In the genomic region with DNA sequence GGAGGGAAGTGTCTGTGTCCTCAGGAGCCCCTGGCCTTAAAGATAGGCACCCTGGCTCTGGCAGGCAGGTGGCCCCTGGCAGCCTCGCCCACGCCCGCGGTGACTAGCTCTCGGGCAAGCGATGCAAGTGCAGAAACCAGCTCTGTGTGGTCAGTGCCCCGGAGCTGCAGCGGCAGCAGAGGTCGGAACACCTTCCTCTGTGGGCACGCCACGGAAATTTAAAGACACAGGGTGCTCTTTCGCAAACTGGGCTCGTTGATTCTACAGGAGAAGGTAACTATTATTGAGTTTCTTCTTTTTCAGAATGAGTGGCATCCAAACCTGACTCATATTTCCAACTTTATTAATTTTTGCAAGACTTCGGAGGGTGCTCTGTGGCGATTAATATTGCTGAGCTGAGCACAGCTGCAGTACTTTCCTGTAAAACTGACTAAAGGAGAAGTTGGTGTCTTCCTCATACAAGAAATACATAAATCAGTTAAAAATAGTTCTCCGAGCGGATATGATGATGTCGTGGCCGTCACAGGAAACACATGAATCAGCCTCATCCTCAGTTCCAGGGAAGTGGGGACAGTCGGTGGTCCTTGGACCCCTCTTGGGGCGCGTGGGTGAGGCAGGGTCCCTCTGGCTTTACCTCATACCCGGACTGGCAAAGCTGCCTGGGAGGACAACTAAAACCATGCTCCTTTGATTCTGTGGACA, we compare ENCODE assay signal across 8 cellular contexts.
DNase-seq lines count a peak whose midpoint lies in the region; ATAC-seq and TF ChIP-seq lines count a peak whose summit lies in the region.

No MANE protein-coding gene starts in this region.

- ATAC-seq in naive B cell (ENCODE audit: low read depth in 2 of 2) (peak; percentile 74 to 76), GM21360 (IDR thresholded peaks at IDR 0.05; ENCODE audit: unreplicated experiment) (no peak)

- H3K27me3 Mint-ChIP-seq in activated naive CD8-positive, alpha-beta T cell treated with anti-CD3 and anti-CD28 coated beads for 36 hours: no peaks in the 10 kb centered on the region
- peaks cover 0 to 7% (median 0%) of the 10 kb centered on the region in 3 donors for H3K27me3 Mint-ChIP-seq in naive B cell
- H3K27me3 Mint-ChIP-seq in nephron progenitor cell (ENCODE audit: low read depth, poor library complexity): peaks cover 29% of the 10 kb centered on the region

- H3K4me3 ChIP-seq in BJ (ENCODE audit: low read depth, low read length) (no peak overlapping the region), thymus (ENCODE audit: low read length) (no peak overlapping the region)

- peak; percentile 13 for DNase-seq in BJ (ENCODE audit: low read depth)
- peak; percentile 12 for DNase-seq in RKO (ENCODE audit: low spot score)
- peak; percentile 80 for DNase-seq in activated naive CD8-positive, alpha-beta T cell treated with anti-CD3 and anti-CD28 coated beads for 36 hours
- DNase-seq in naive B cell: peak; percentile 69
- no peak for DNase-seq in kidney tubule cell (ENCODE audit: low spot score)
- DNase-seq in nephron progenitor cell: no peak

- H3K27me3 ChIP-seq in BJ (ENCODE audit: control insufficient read depth, insufficient read depth, low read length) (no peaks in the 10 kb centered on the region), thymus (ENCODE audit: control insufficient read depth, insufficient read depth) (no peaks in the 10 kb centered on the region)

- H3K9me3 ChIP-seq in thymus (ENCODE audit: control insufficient read depth): peaks cover 2% of the 10 kb centered on the region

- H3K9me3 Mint-ChIP-seq in activated naive CD8-positive, alpha-beta T cell treated with anti-CD3 and anti-CD28 coated beads for 36 hours: no peaks in the 10 kb centered on the region
- H3K9me3 Mint-ChIP-seq in naive B cell: no peaks in the 10 kb centered on the region
- peaks cover 39% of the 10 kb centered on the region for H3K9me3 Mint-ChIP-seq in nephron progenitor cell

- CTCF ChIA-PET in BJ (lab: Yijun Ruan, JAX): interaction anchor here (0.7 to 1.2 kb wide), 3 partner anchors 38 to 123 kb away, joined by 3 to 4 read pairs (median 3); no protein-coding TSS in a partner anchor

- TF ChIP-seq CTCF in BJ (IDR thresholded peaks at IDR 0.05; ENCODE audit: insufficient read depth, low read depth, low read length) (no peak), nephron progenitor cell (IDR thresholded peaks at IDR 0.05) (no peak)

- peaks cover 15% of the 10 kb centered on the region for H3K4me1 ChIP-seq in thymus (ENCODE audit: control insufficient read depth, insufficient read depth, low read length)

- H3K4me1 Mint-ChIP-seq in activated naive CD8-positive, alpha-beta T cell treated with anti-CD3 and anti-CD28 coated beads for 36 hours: peaks cover 37% of the 10 kb centered on the region
- H3K4me1 Mint-ChIP-seq in naive B cell: peaks cover 25 to 38% (median 29%) of the 10 kb centered on the region in 3 donors
- H3K4me1 Mint-ChIP-seq in nephron progenitor cell: peaks cover 19% of the 10 kb centered on the region

- peak overlapping the region; percentile 66 for H3K4me3 Mint-ChIP-seq in activated naive CD8-positive, alpha-beta T cell treated with anti-CD3 and anti-CD28 coated beads for 36 hours
- H3K4me3 Mint-ChIP-seq in naive B cell (peak overlapping the region; percentile 77 to 97 (median 90)), nephron progenitor cell (no peak overlapping the region)

- peak overlapping the region; percentile 44 for H3K27ac ChIP-seq in thymus (ENCODE audit: low read depth)

- H3K36me3 ChIP-seq in BJ (ENCODE audit: control insufficient read depth, insufficient read depth, low read length) (no peaks in the 10 kb centered on the region), thymus (ENCODE audit: control insufficient read depth, insufficient read depth) (no peaks in the 10 kb centered on the region)

- H3K36me3 Mint-ChIP-seq in activated naive CD8-positive, alpha-beta T cell treated with anti-CD3 and anti-CD28 coated beads for 36 hours: no peaks in the 10 kb centered on the region
- H3K36me3 Mint-ChIP-seq in naive B cell: no peaks in the 10 kb centered on the region
- H3K36me3 Mint-ChIP-seq in nephron progenitor cell (ENCODE audit: low read depth): no peaks in the 10 kb centered on the region

- POLR2A ChIA-PET in BJ (lab: Charles Lee): no interaction called here

- peak overlapping the region; percentile 96 for H3K27ac Mint-ChIP-seq in activated naive CD8-positive, alpha-beta T cell treated with anti-CD3 and anti-CD28 coated beads for 36 hours
- H3K27ac Mint-ChIP-seq in naive B cell: peak overlapping the region; percentile 94 to 99 (median 98)
- no peak overlapping the region for H3K27ac Mint-ChIP-seq in nephron progenitor cell

- WGBS in thymus: 6% methylated on average over 23 of the region's 23 CpGs

Comparison
In these comparisons a context has a peak if more than half of its experiments do, and no peak if none do; other contexts are left out.
1. DNase-seq: peak in BJ (single experiment), RKO (single experiment), activated naive CD8-positive, alpha-beta T cell treated with anti-CD3 and anti-CD28 coated beads for 36 hours (single experiment) and naive B cell (single experiment); none in kidney tubule cell (single experiment) and nephron progenitor cell (single experiment).